25 cellular contexts compared by ENCODE assay signal in the genomic region with DNA sequence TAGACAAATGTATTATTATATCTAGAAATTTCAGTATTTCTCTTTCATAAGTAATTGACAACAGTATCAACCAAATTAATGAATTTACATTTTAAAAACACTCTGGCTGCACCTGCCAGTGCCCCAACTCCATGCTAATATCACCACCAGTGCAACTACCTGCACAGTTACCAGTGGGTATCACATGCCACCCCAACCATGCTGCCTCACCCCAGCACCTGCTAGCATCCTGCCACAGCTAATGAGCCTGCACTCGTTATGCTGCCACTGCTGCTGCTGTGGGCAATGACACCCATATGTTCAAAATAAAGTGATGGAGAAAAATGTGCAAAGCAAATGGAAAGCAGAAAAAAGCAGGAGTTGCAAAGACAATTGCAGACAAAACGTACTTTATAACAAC.
"Had no signal": no experiment of that assay in that cellular context is flagged by ENCODE, and none has a peak within 500 bp of the region (broad histone marks: within the 10 kb centered on the region; RNA-seq: fewer than 3 reads in every experiment).

No MANE protein-coding gene starts in this region.

- H3K4me1 ChIP-seq: parathyroid adenoma, psoas muscle, right lobe of liver, sigmoid colon, stomach, thyroid gland, tibial nerve, upper lobe of left lung, vagina had no signal

- ATAC-seq: psoas muscle; right cardiac atrium; right lobe of liver; stimulated activated effector memory CD8-positive, alpha-beta T cell treated with anti-CD3 and anti-CD28 coated beads, Interleukin-12 subunit alpha, Interleukin-12 subunit beta, amount 100 ng/mL, for 72 hours; stimulated activated naive B cell treated with anti-CD40 and anti-IgM and Interleukin-4, amounts not matched to agents 10 μg/mL and 1 μg/mL and 100 μg/mL, for 72 hours had no signal

- H3K4me3 ChIP-seq: neural progenitor cell, ovary, psoas muscle, right lobe of liver, sigmoid colon, stomach, thoracic aorta, thyroid gland, tibial nerve, upper lobe of left lung, vagina had no signal

- FAIRE-seq: small intestine, urothelium cell line had no signal

- DNase-seq: occipital lobe; ovary; posterior cingulate gyrus; psoas muscle; right cardiac atrium; right lobe of liver; sigmoid colon; small intestine; stimulated activated CD4-positive, alpha-beta T cell treated with anti-CD3 and anti-CD28 coated beads, Interleukin-15, amount 100 ng/mL, for 24 hours; stimulated activated CD4-positive, alpha-beta T cell treated with anti-CD3 and anti-CD28 coated beads, Interleukin-2, amount 100 ng/mL, for 24 hours; stimulated activated CD4-positive, alpha-beta T cell treated with anti-CD3 and anti-CD28 coated beads, Interleukin-2, amount 100 ng/mL, for 48 hours; stimulated activated CD4-positive, alpha-beta T cell treated with anti-CD3 and anti-CD28 coated beads, Interleukin-4, amount 100 ng/mL, for 24 hours; stimulated activated naive B cell treated with anti-CD40 and anti-IgM and Interleukin-4, amounts not matched to agents 10 μg/mL and 1 μg/mL and 100 μg/mL, for 72 hours; stimulated activated naive CD4-positive, alpha-beta T cell treated with Interleukin-2 at 50 U/mL for 16 hours; stomach; thyroid gland; trophoblast cell; upper lobe of left lung had no signal

- H3K9me3 ChIP-seq: ovary, psoas muscle, right lobe of liver, sigmoid colon, thoracic aorta, thyroid gland, upper lobe of left lung, vagina had no signal

- H3K27ac ChIP-seq: neural progenitor cell, ovary, parathyroid adenoma, psoas muscle, right lobe of liver, sigmoid colon, stomach, thoracic aorta, thyroid gland, tibial nerve, upper lobe of left lung, vagina had no signal

- H3K9ac ChIP-seq: neural progenitor cell, parathyroid adenoma had no signal

- H3K36me3 ChIP-seq: neural progenitor cell, ovary, right lobe of liver, sigmoid colon, stomach, thoracic aorta, thyroid gland, tibial nerve, upper lobe of left lung, vagina had no signal

- H3K27me3 ChIP-seq: neural progenitor cell, ovary, right lobe of liver, sigmoid colon, stomach, thyroid gland, tibial nerve, upper lobe of left lung, vagina had no signal
